13 cellular contexts compared by ENCODE assay signal in the genomic region with DNA sequence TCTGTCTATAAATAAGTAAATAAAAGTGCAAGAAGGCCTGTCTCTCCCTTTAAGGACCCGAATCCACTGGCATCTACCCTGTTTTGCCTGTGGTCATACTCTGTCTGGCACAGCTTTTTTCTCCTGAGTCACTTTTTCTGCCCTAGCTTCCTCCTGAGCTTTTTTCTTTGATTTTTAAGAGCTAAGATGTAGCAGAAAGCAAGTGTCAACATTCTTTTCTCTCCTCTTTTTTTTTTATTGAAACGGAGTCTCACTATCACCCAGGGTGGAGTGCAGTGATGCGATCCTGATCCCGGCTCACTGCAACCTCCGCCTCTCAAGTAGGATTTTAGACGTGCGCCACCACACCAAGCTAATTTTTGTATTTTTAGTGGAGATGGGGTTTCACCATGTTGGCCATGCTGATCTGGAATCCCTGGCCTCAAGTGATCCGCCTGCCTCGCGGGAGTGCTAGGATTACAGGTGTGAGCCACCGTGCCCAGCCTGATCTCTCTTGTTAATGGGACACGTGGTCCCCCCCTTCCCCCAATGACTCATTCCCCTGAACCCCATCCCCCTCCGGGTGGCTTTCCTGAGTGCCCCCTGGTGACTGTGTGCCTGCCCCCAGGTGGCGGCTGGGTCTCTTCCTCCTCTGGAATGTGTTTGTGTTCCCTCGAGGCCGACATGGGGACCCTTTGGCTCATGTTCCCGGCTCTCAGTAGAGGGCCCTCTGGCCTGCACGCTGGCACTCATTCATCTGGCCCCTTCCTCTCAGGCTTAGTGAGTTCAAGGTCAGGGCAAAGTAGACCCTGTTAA. TPM values are rescaled to one million over a fixed set of nuclear protein-coding genes. Genes with fewer than 3 reads are reported as not detected.
DNase-seq lines count a peak whose midpoint lies in the region; ATAC-seq, FAIRE-seq and TF ChIP-seq lines count a peak whose summit lies in the region.
"Had no signal": no experiment of that assay in that cellular context is flagged by ENCODE, and none has a peak within 500 bp of the region (broad histone marks: within the 10 kb centered on the region; RNA-seq: fewer than 3 reads in every experiment).

No MANE protein-coding gene starts in this region.

- no peaks in the 10 kb centered on the region for H3K4me1 ChIP-seq in GM23248 (ENCODE audit: insufficient read depth)
- H3K4me1 ChIP-seq in HepG2 (ENCODE audit: insufficient read depth, low read length), result peaks cover 17% of the 10 kb centered on the region
- H3K4me1 ChIP-seq: Caco-2 had no signal

- POLR2A ChIA-PET in HepG2 (lab: Yijun Ruan, JAX), result interaction anchor here (0.6 kb wide), 1 partner anchor 337 kb away, joined by 3 read pairs; no protein-coding TSS in a partner anchor

- TF ChIP-seq POLR2A in HepG2 (IDR thresholded peaks at IDR 0.05; ENCODE audit: insufficient read depth in 1 of 2, low read depth in 2 of 2, low read length in 2 of 2), result no peak

- no peak for FAIRE-seq in HepG2 (lab: Jason Lieb, UNC)
- FAIRE-seq: keratinocyte, RCC 7860 had no signal

- WGBS in GM23248 (ENCODE audit: low coverage in 1 of 2, low lambda C conversion rate in 2 of 2, missing lambda C conversion rate in 2 of 2), 2 experiments, result 86 to 90% methylated on average over 14 to 18 of the region's 18 CpGs
- 70% methylated on average over 16 of the region's 18 CpGs for WGBS in HepG2 (ENCODE audit: low lambda C conversion rate)

- H3K9ac ChIP-seq in GM23248, result no peak overlapping the region
- no peak overlapping the region for H3K9ac ChIP-seq in HepG2 (ENCODE audit: insufficient read depth, low read depth, low read length)

- H3K4me3 ChIP-seq in GM23248, result no peak overlapping the region
- H3K4me3 ChIP-seq in WERI-Rb-1 (ENCODE audit: low read depth, low read length), result no peak overlapping the region
- H3K4me3 ChIP-seq in HepG2 (replicated peaks in 1 of 3; ENCODE audit: insufficient read depth in 1 of 3, low read depth in 2 of 3, low read length in 3 of 3), result no peak overlapping the region
- H3K4me3 ChIP-seq: coronary artery, thoracic aorta had no signal

- H3K9me2 ChIP-seq in GM23248 (ENCODE audit: insufficient read depth), result no peaks in the 10 kb centered on the region

- in situ Hi-C loops in GM23248 (cut with MboI), result no loop called here
- in situ Hi-C loops in HepG2 (cut with HindIII; ENCODE audit: extremely low pct_ligation_motif_present, low pct_unique_long_range_greater_than_20kb), result no loop called here

- no TSS peak for BruUV-seq in HepG2 (replicated peaks; lab: Mats Ljungman, UMichigan)

- TF ChIP-seq CTCF in WERI-Rb-1 (IDR thresholded peaks at IDR 0.05; ENCODE audit: low read depth, low read length), result no peak
- peak; percentile 56 for TF ChIP-seq CTCF in HepG2 (CRISPR knock-in tag; IDR thresholded peaks at IDR 0.05)

- CTCF ChIA-PET in HepG2 (lab: Yijun Ruan, JAX; ENCODE audit: low intra/inter-chr PET ratio, low total read pairs), result no interaction called here

- intact Hi-C loops in HepG2 (cut with micrococcal nuclease; ENCODE audit: unreplicated experiment), result no loop called here

- no peak overlapping the region for H3K27ac ChIP-seq in GM23248
- H3K27ac ChIP-seq in WERI-Rb-1, result peak overlapping the region; percentile 34
- peak overlapping the region; percentile 12 for H3K27ac ChIP-seq in HepG2 (ENCODE audit: extremely low read length, insufficient read depth, low read length)
- H3K27ac ChIP-seq: coronary artery, thoracic aorta had no signal

- H4K20me1 ChIP-seq in GM23248 (ENCODE audit: insufficient read depth) (no peaks in the 10 kb centered on the region; the same call in 1 of the 2 replicates), HepG2 (ENCODE audit: insufficient read depth, low read length) (peaks cover 10% of the 10 kb centered on the region; the same call in 1 of the 2 replicates)

- H3K9me3 ChIP-seq in GM23248 (ENCODE audit: low read depth), result no peaks in the 10 kb centered on the region
- no peaks in the 10 kb centered on the region for H3K9me3 ChIP-seq in WERI-Rb-1 (ENCODE audit: severe bottlenecking)
- H3K9me3 ChIP-seq in HepG2 (ENCODE audit: low read length), result no peaks in the 10 kb centered on the region
- H3K9me3 ChIP-seq: Caco-2, thoracic aorta had no signal

- no peaks in the 10 kb centered on the region for H3F3A ChIP-seq in GM23248 (ENCODE audit: insufficient read depth)

- H3K4me2 ChIP-seq in GM23248 (ENCODE audit: unreplicated experiment), result no peak overlapping the region
- H3K4me2 ChIP-seq in HepG2 (ENCODE audit: low read depth, low read length), result no peak overlapping the region

- no peak overlapping the region for H2AFZ ChIP-seq in GM23248
- no peak overlapping the region for H2AFZ ChIP-seq in HepG2 (ENCODE audit: low read length)

- ATAC-seq in HepG2, result peak; percentile 44
- no peak for ATAC-seq in HG02973 (IDR thresholded peaks at IDR 0.05; ENCODE audit: unreplicated experiment)
- ATAC-seq: natural killer cell treated with Interleukin-12 subunit alpha and Interleukin-12 subunit beta and Interleukin-15 and Interleukin-18, amount 100 ng/mL, for 72 hours had no signal

- H3K36me3 ChIP-seq in GM23248 (ENCODE audit: low read depth) (peaks cover 18% of the 10 kb centered on the region; the same call in 1 of the 2 replicates), WERI-Rb-1 (peaks cover 56% of the 10 kb centered on the region), HepG2 (replicated peaks in 1 of 2; ENCODE audit: control insufficient read depth in 1 of 2, insufficient read depth in 2 of 2, low read length in 2 of 2) (peaks cover 39 to 73% of the 10 kb centered on the region in 2 experiments)

- TF ChIP-seq EP300 in HepG2 (IDR thresholded peaks at IDR 0.05; ENCODE audit: low read depth in 2 of 2, low read length in 2 of 2) (no peak), HepG2 (CRISPR knock-in tag; IDR thresholded peaks at IDR 0.05; ENCODE audit: borderline replicate concordance) (no peak)

- TF ChIP-seq RAD21 in HepG2 (CRISPR knock-in tag; IDR thresholded peaks at IDR 0.05), result no peak

- H3K27me3 ChIP-seq in GM23248 (replicated peaks; ENCODE audit: insufficient read depth), result no peaks in the 10 kb centered on the region
- H3K27me3 ChIP-seq in WERI-Rb-1 (ENCODE audit: insufficient read depth, low read depth, severe bottlenecking), result no peaks in the 10 kb centered on the region
- H3K27me3 ChIP-seq in HepG2 (ENCODE audit: control insufficient read depth in 1 of 2, insufficient read depth in 2 of 2, low read length in 2 of 2), result no peaks in the 10 kb centered on the region

- DNase-seq in GM23248 (peak; percentile 21), WERI-Rb-1 (peak; percentile 82), HepG2 (ENCODE audit: low spot score) (peak; percentile 64), DMS79 treated with DMSO at 0.1 percent for 48 hours (lab: John Stamatoyannopoulos, UW) (no peak)
- DNase-seq: activated CD4-positive, alpha-beta memory T cell treated with anti-CD3 and anti-CD28 coated beads, Interleukin-2, amount 10 ng/mL, durations not matched to agents 7 days and 5 days; Caco-2 had no signal

- H3K79me2 ChIP-seq in GM23248 (ENCODE audit: insufficient read depth) (peaks cover 62% of the 10 kb centered on the region), HepG2 (ENCODE audit: insufficient read depth, low read length) (peaks cover 31% of the 10 kb centered on the region)

RNA-seq across cellular contexts. Expression of gene C16orf90, which starts 14.2 kb away (rescaled TPM):
- not detected in 2 replicates for total RNA-seq in GM23248 (2014; rRNA removed; shearing (Covaris generic))
- polyA plus RNA-seq in GM23248 (2016; fragmentation: Nextera tagmentation; extraction: Ambion mirVana) (not detected in 2 replicates), HepG2 (2011; rRNA removed) (not detected in 2 replicates)
- not detected in 2 replicates for total RNA-seq in HepG2 (2016; rRNA removed; fragmentation: Illumina TruSeq; extraction: Trizol)
- not detected in 2 replicates for total RNA-seq in HepG2 (2016; cell fraction: cytosol; rRNA removed; fragmentation: Illumina TruSeq; extraction: Trizol; ENCODE audit: low read depth)
- not detected in 2 replicates for total RNA-seq in HepG2 (2016; cell fraction: insoluble cytoplasmic fraction; rRNA removed; fragmentation: Illumina TruSeq; extraction: Trizol)
- total RNA-seq in HepG2 (2016; cell fraction: membrane; rRNA removed; fragmentation: Illumina TruSeq; extraction: Trizol), result not detected in 2 replicates
- not detected in 2 replicates for total RNA-seq in HepG2 (2016; cell fraction: nucleus; rRNA removed; fragmentation: Illumina TruSeq; extraction: Trizol)
- not detected in 2 replicates for polyA plus RNA-seq in HepG2 (2011; cell fraction: cytosol; rRNA removed)
- not detected in 2 replicates for polyA plus RNA-seq in HepG2 (2011; cell fraction: nucleus; rRNA removed)
- polyA plus RNA-seq in HepG2 (2012), result not detected in 2 replicates
- not detected in 2 replicates for polyA plus RNA-seq in HepG2 (2016; cell fraction: cytosol; fragmentation: Illumina TruSeq; extraction: Trizol; ENCODE audit: low read depth)
- not detected in 2 replicates for polyA plus RNA-seq in HepG2 (2016; cell fraction: insoluble cytoplasmic fraction; fragmentation: Illumina TruSeq; extraction: Trizol; ENCODE audit: low read depth)
- polyA plus RNA-seq in HepG2 (2016; cell fraction: membrane; fragmentation: Illumina TruSeq; extraction: Trizol; ENCODE audit: low read depth), result not detected in 2 replicates
- not detected in 2 replicates for polyA plus RNA-seq in HepG2 (2016; cell fraction: nucleus; fragmentation: Illumina TruSeq; extraction: Trizol; ENCODE audit: insufficient read depth, low read depth)
- not detected in 2 replicates for polyA minus RNA-seq in HepG2 (2011; rRNA and poly(A)+ RNA removed; ENCODE audit: low replicate concordance)
- polyA minus RNA-seq in HepG2 (2011; cell fraction: cytosol; rRNA and poly(A)+ RNA removed), result not detected in 2 replicates
- not detected in 2 replicates for polyA minus RNA-seq in HepG2 (2011; cell fraction: nucleus; rRNA and poly(A)+ RNA removed)
- total RNA-seq: activated CD4-positive, alpha-beta memory T cell treated with anti-CD3 and anti-CD28 coated beads, Interleukin-2, amount 10 ng/mL, durations not matched to agents 7 days and 5 days; Caco-2; natural killer cell treated with Interleukin-12 subunit alpha and Interleukin-12 subunit beta and Interleukin-15 and Interleukin-18, amount 100 ng/mL, for 72 hours; NCI-H460; thoracic aorta had no signal
- polyA plus RNA-seq: keratinocyte had no signal

RNA-seq across cellular contexts. Expression of gene CLUAP1, which starts 19.7 kb away (rescaled TPM):
- total RNA-seq in GM23248 (2014; rRNA removed; shearing (Covaris generic)), result 19.3 and 28.5 TPM in 2 replicates
- 33.3 and 37.8 TPM in 2 replicates for polyA plus RNA-seq in GM23248 (2016; fragmentation: Nextera tagmentation; extraction: Ambion mirVana)
- 19.5 and 25.9 TPM in 2 replicates for total RNA-seq in HepG2 (2016; rRNA removed; fragmentation: Illumina TruSeq; extraction: Trizol)
- 11.0 and 15.5 TPM in 2 replicates for total RNA-seq in HepG2 (2016; cell fraction: cytosol; rRNA removed; fragmentation: Illumina TruSeq; extraction: Trizol; ENCODE audit: low read depth)
- 18.5 and 28.6 TPM in 2 replicates for total RNA-seq in HepG2 (2016; cell fraction: insoluble cytoplasmic fraction; rRNA removed; fragmentation: Illumina TruSeq; extraction: Trizol)
- 6.7 and 9.0 TPM in 2 replicates for total RNA-seq in HepG2 (2016; cell fraction: membrane; rRNA removed; fragmentation: Illumina TruSeq; extraction: Trizol)
- total RNA-seq in HepG2 (2016; cell fraction: nucleus; rRNA removed; fragmentation: Illumina TruSeq; extraction: Trizol), result 12.3 and 17.1 TPM in 2 replicates
- polyA plus RNA-seq in HepG2 (2011; rRNA removed), result 3.5 and 6.0 TPM in 2 replicates
- 2.9 and 3.9 TPM in 2 replicates for polyA plus RNA-seq in HepG2 (2011; cell fraction: cytosol; rRNA removed)
- polyA plus RNA-seq in HepG2 (2011; cell fraction: nucleus; rRNA removed), result 1.9 and 4.4 TPM in 2 replicates
- 5.2 and 6.8 TPM in 2 replicates for polyA plus RNA-seq in HepG2 (2012)
- 3.4 and 3.8 TPM in 2 replicates for polyA plus RNA-seq in HepG2 (2016; cell fraction: cytosol; fragmentation: Illumina TruSeq; extraction: Trizol; ENCODE audit: low read depth)
- polyA plus RNA-seq in HepG2 (2016; cell fraction: insoluble cytoplasmic fraction; fragmentation: Illumina TruSeq; extraction: Trizol; ENCODE audit: low read depth), result 22.5 and 28.8 TPM in 2 replicates
- 5.0 and 5.3 TPM in 2 replicates for polyA plus RNA-seq in HepG2 (2016; cell fraction: membrane; fragmentation: Illumina TruSeq; extraction: Trizol; ENCODE audit: low read depth)
- 12.9 and 20.1 TPM in 2 replicates for polyA plus RNA-seq in HepG2 (2016; cell fraction: nucleus; fragmentation: Illumina TruSeq; extraction: Trizol; ENCODE audit: insufficient read depth, low read depth)
- 3.6 and 12.3 TPM in 2 replicates for polyA minus RNA-seq in HepG2 (2011; rRNA and poly(A)+ RNA removed; ENCODE audit: low replicate concordance)
- polyA minus RNA-seq in HepG2 (2011; cell fraction: cytosol; rRNA and poly(A)+ RNA removed), result 5.9 and 8.1 TPM in 2 replicates
- polyA minus RNA-seq in HepG2 (2011; cell fraction: nucleus; rRNA and poly(A)+ RNA removed), result 6.7 and 9.6 TPM in 2 replicates

RNA-seq across cellular contexts. Expression of gene NAA60, which starts 37.6 kb away (rescaled TPM):
- total RNA-seq in GM23248 (2014; rRNA removed; shearing (Covaris generic)), result 11.2 and 14.4 TPM in 2 replicates
- polyA plus RNA-seq in GM23248 (2016; fragmentation: Nextera tagmentation; extraction: Ambion mirVana) (49.4 and 51.3 TPM in 2 replicates), HepG2 (2011; rRNA removed) (29.9 and 32.0 TPM in 2 replicates)
- 14.7 and 16.9 TPM in 2 replicates for total RNA-seq in HepG2 (2016; rRNA removed; fragmentation: Illumina TruSeq; extraction: Trizol)
- 13.0 and 15.0 TPM in 2 replicates for total RNA-seq in HepG2 (2016; cell fraction: cytosol; rRNA removed; fragmentation: Illumina TruSeq; extraction: Trizol; ENCODE audit: low read depth)
- total RNA-seq in HepG2 (2016; cell fraction: insoluble cytoplasmic fraction; rRNA removed; fragmentation: Illumina TruSeq; extraction: Trizol), result 13.7 and 14.1 TPM in 2 replicates
- 21.1 and 21.2 TPM in 2 replicates for total RNA-seq in HepG2 (2016; cell fraction: membrane; rRNA removed; fragmentation: Illumina TruSeq; extraction: Trizol)
- 17.3 and 20.1 TPM in 2 replicates for total RNA-seq in HepG2 (2016; cell fraction: nucleus; rRNA removed; fragmentation: Illumina TruSeq; extraction: Trizol)
- polyA plus RNA-seq in HepG2 (2011; cell fraction: cytosol; rRNA removed), result 19.5 and 30.9 TPM in 2 replicates
- polyA plus RNA-seq in HepG2 (2011; cell fraction: nucleus; rRNA removed), result 47.2 and 62.5 TPM in 2 replicates
- polyA plus RNA-seq in HepG2 (2012), result 44.9 and 50.3 TPM in 2 replicates
- polyA plus RNA-seq in HepG2 (2016; cell fraction: cytosol; fragmentation: Illumina TruSeq; extraction: Trizol; ENCODE audit: low read depth), result 21.5 and 26.6 TPM in 2 replicates
- 42.7 and 56.8 TPM in 2 replicates for polyA plus RNA-seq in HepG2 (2016; cell fraction: insoluble cytoplasmic fraction; fragmentation: Illumina TruSeq; extraction: Trizol; ENCODE audit: low read depth)
- 47.4 and 51.4 TPM in 2 replicates for polyA plus RNA-seq in HepG2 (2016; cell fraction: membrane; fragmentation: Illumina TruSeq; extraction: Trizol; ENCODE audit: low read depth)
- 68.2 and 80.3 TPM in 2 replicates for polyA plus RNA-seq in HepG2 (2016; cell fraction: nucleus; fragmentation: Illumina TruSeq; extraction: Trizol; ENCODE audit: insufficient read depth, low read depth)
- polyA minus RNA-seq in HepG2 (2011; rRNA and poly(A)+ RNA removed; ENCODE audit: low replicate concordance), result 16.6 and 30.8 TPM in 2 replicates
- 13.0 and 19.4 TPM in 2 replicates for polyA minus RNA-seq in HepG2 (2011; cell fraction: cytosol; rRNA and poly(A)+ RNA removed)
- 26.0 and 27.7 TPM in 2 replicates for polyA minus RNA-seq in HepG2 (2011; cell fraction: nucleus; rRNA and poly(A)+ RNA removed)

RNA-seq across cellular contexts. Expression of gene ZNF597, which starts 37.8 kb away (rescaled TPM):
- total RNA-seq in GM23248 (2014; rRNA removed; shearing (Covaris generic)), result 3.2 TPM in 2 replicates
- 1.8 and 2.2 TPM in 2 replicates for polyA plus RNA-seq in GM23248 (2016; fragmentation: Nextera tagmentation; extraction: Ambion mirVana)
- 2.4 and 3.8 TPM in 2 replicates for total RNA-seq in HepG2 (2016; rRNA removed; fragmentation: Illumina TruSeq; extraction: Trizol)
- 0.40 and 0.53 TPM in 2 replicates for total RNA-seq in HepG2 (2016; cell fraction: cytosol; rRNA removed; fragmentation: Illumina TruSeq; extraction: Trizol; ENCODE audit: low read depth)
- 2.5 and 3.4 TPM in 2 replicates for total RNA-seq in HepG2 (2016; cell fraction: insoluble cytoplasmic fraction; rRNA removed; fragmentation: Illumina TruSeq; extraction: Trizol)
- 1.6 and 1.7 TPM in 2 replicates for total RNA-seq in HepG2 (2016; cell fraction: membrane; rRNA removed; fragmentation: Illumina TruSeq; extraction: Trizol)
- total RNA-seq in HepG2 (2016; cell fraction: nucleus; rRNA removed; fragmentation: Illumina TruSeq; extraction: Trizol), result 3.2 and 3.5 TPM in 2 replicates
- 1.2 and 1.3 TPM in 2 replicates for polyA plus RNA-seq in HepG2 (2011; rRNA removed)
- 0.58 and 0.96 TPM in 2 replicates for polyA plus RNA-seq in HepG2 (2011; cell fraction: cytosol; rRNA removed)
- polyA plus RNA-seq in HepG2 (2011; cell fraction: nucleus; rRNA removed), result 1.4 and 1.8 TPM in 2 replicates
- polyA plus RNA-seq in HepG2 (2012), result 1.4 TPM in 2 replicates
- polyA plus RNA-seq in HepG2 (2016; cell fraction: cytosol; fragmentation: Illumina TruSeq; extraction: Trizol; ENCODE audit: low read depth), result 0.08 and 0.10 TPM in 2 replicates
- polyA plus RNA-seq in HepG2 (2016; cell fraction: insoluble cytoplasmic fraction; fragmentation: Illumina TruSeq; extraction: Trizol; ENCODE audit: low read depth), result 2.1 and 2.4 TPM in 2 replicates
- polyA plus RNA-seq in HepG2 (2016; cell fraction: membrane; fragmentation: Illumina TruSeq; extraction: Trizol; ENCODE audit: low read depth), result 0.49 and 0.58 TPM in 2 replicates
- polyA plus RNA-seq in HepG2 (2016; cell fraction: nucleus; fragmentation: Illumina TruSeq; extraction: Trizol; ENCODE audit: insufficient read depth, low read depth), result 3.1 and 3.4 TPM in 2 replicates
- polyA minus RNA-seq in HepG2 (2011; rRNA and poly(A)+ RNA removed; ENCODE audit: low replicate concordance), result 1.1 and 1.7 TPM in 2 replicates
- polyA minus RNA-seq in HepG2 (2011; cell fraction: cytosol; rRNA and poly(A)+ RNA removed), result 1.2 and 1.8 TPM in 2 replicates
- polyA minus RNA-seq in HepG2 (2011; cell fraction: nucleus; rRNA and poly(A)+ RNA removed), result 3.9 and 5.2 TPM in 2 replicates
